Comparison of ENCODE assay signal across 1 cellular context in genomic region chr7:86748843-86749720, GRCh38.
TF ChIP-seq lines count a peak whose summit lies in the region.

No MANE protein-coding gene starts in this region.

TF ChIP-seq in H1, 55 proteins besides CTCF, POLR2A, EP300 and RAD21 (continued from another document):
- TF ChIP-seq TAF1 (IDR thresholded peaks at IDR 0.05; ENCODE audit: low read depth, low read length) (no peak), SIN3A (conservative IDR thresholded peaks at IDR 0.05 in 1 of 2, IDR thresholded peaks at IDR 0.05 in 1 of 2; ENCODE audit: low read depth in 1 of 2, low read length in 2 of 2) (no peak), SRF (IDR thresholded peaks at IDR 0.05; ENCODE audit: low read depth, low read length) (no peak), SP1 (IDR thresholded peaks at IDR 0.05; ENCODE audit: low read depth, low read length) (no peak), SIX5 (IDR thresholded peaks at IDR 0.05; ENCODE audit: low read depth, low read length) (no peak), E2F6 (IDR thresholded peaks at IDR 0.05) (no peak), ATF3 (IDR thresholded peaks at IDR 0.05; ENCODE audit: insufficient read depth, low read depth, low read length) (no peak), RNF2 (IDR thresholded peaks at IDR 0.05; ENCODE audit: borderline replicate concordance, low read depth, low read length, missing control alignments, poor library complexity, severe bottlenecking) (no peak), ASH2L (IDR thresholded peaks at IDR 0.05; ENCODE audit: low read length) (no peak)
